In the genomic region with DNA sequence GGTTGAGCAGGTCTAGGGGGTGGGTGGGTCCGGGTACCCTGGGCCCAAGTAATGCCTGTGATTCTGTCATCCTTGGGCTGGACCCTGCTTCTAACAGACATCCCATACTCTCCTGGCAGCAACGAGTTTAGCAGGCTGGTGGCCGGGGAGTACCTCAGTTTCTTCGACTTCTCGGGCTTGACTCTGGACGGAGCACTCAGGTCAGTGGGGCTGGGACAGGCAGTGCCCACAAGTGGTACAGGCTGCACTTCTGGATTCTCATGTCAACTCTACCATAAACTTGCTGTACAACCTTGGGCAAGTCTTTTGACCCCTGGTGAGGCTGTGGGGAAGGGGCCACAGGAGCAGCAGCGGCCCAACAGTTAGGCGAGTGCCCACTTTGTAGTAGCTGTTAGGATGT, we compare ENCODE assay signal across 25 cellular contexts. TPM values are rescaled to one million over a fixed set of nuclear protein-coding genes. Genes with fewer than 3 reads are reported as not detected.
"Had no signal": no experiment of that assay in that cellular context is flagged by ENCODE, and none has a peak within 500 bp of the region (broad histone marks: within the 10 kb centered on the region; RNA-seq: fewer than 3 reads in every experiment).

No MANE protein-coding gene starts in this region.

- H3K27ac Mint-ChIP-seq: activated CD4-positive, alpha-beta memory T cell treated with anti-CD3 and anti-CD28 coated beads, Interleukin-2, amount 10 ng/mL, durations not matched to agents 7 days and 5 days; activated CD4-positive, alpha-beta T cell treated with anti-CD3 and anti-CD28 coated beads for 36 hours; activated naive CD8-positive, alpha-beta T cell treated with anti-CD3 and anti-CD28 coated beads, Interleukin-2, amount 50 U/mL, for 24 hours; brain had no signal

- H3K36me3 ChIP-seq: Peyer's patch had no signal

- H3K4me1 ChIP-seq: Peyer's patch had no signal

- ATAC-seq: activated CD4-positive, alpha-beta T cell treated with anti-CD3 and anti-CD28 coated beads for 36 hours; activated naive CD8-positive, alpha-beta T cell treated with anti-CD3 and anti-CD28 coated beads, Interleukin-2, amount 50 U/mL, for 24 hours had no signal

- H3K4me3 Mint-ChIP-seq: activated CD4-positive, alpha-beta memory T cell treated with anti-CD3 and anti-CD28 coated beads, Interleukin-2, amount 10 ng/mL, durations not matched to agents 7 days and 5 days; activated CD4-positive, alpha-beta T cell treated with anti-CD3 and anti-CD28 coated beads for 36 hours; activated naive CD8-positive, alpha-beta T cell treated with anti-CD3 and anti-CD28 coated beads, Interleukin-2, amount 50 U/mL, for 24 hours; brain had no signal

- H3K27ac ChIP-seq: KMS-11, Peyer's patch, RWPE1, SK-N-MC, VCaP had no signal

- H3K9me3 ChIP-seq: Peyer's patch had no signal

- H3K27me3 ChIP-seq: Peyer's patch had no signal

- H3K4me1 Mint-ChIP-seq: activated CD4-positive, alpha-beta memory T cell treated with anti-CD3 and anti-CD28 coated beads, Interleukin-2, amount 10 ng/mL, durations not matched to agents 7 days and 5 days; activated CD4-positive, alpha-beta T cell treated with anti-CD3 and anti-CD28 coated beads for 36 hours; activated naive CD8-positive, alpha-beta T cell treated with anti-CD3 and anti-CD28 coated beads, Interleukin-2, amount 50 U/mL, for 24 hours; brain had no signal

- H3K27me3 Mint-ChIP-seq: brain had no signal

- H3K4me3 ChIP-seq: Peyer's patch, SK-N-MC had no signal

- DNase-seq: activated CD4-positive, alpha-beta memory T cell treated with anti-CD3 and anti-CD28 coated beads, Interleukin-2, amount 10 ng/mL, durations not matched to agents 7 days and 5 days; activated CD4-positive, alpha-beta T cell treated with anti-CD3 and anti-CD28 coated beads for 36 hours; activated CD4-positive, alpha-beta T cell treated with anti-CD3 and anti-CD28 coated beads, Interleukin-2, amount 50 U/mL, for 1 hour; activated CD8-positive, alpha-beta memory T cell treated with anti-CD3 and anti-CD28 coated beads, Interleukin-2, amount 50 U/mL, for 48 hours; activated naive CD4-positive, alpha-beta T cell treated with anti-CD3 and anti-CD28 coated beads, Interleukin-2, amount 50 U/mL, for 16 hours; activated naive CD8-positive, alpha-beta T cell treated with anti-CD3 and anti-CD28 coated beads, Interleukin-2, amount 50 U/mL, for 24 hours; activated T-cell treated with anti-CD3 and anti-CD28 coated beads, Interleukin-2, amount 50 U/mL, for 1 hour; amniotic stem cell; NCI-H1092; NCI-H1417; NCI-H1694 treated with DMSO at 0.1 percent for 48 hours; NCI-H2029 treated with DMSO at 0.1 percent for 48 hours; NCI-H510A treated with DMSO at 0.1 percent for 48 hours; NCI-H69; NK-92 treated with Interleukin-12 subunit alpha and Interleukin-12 subunit beta, amount 100 ng/mL, for 24 hours; T-helper 1 cell had no signal

- H3K9ac ChIP-seq: KMS-11 had no signal

RNA-seq across cellular contexts. Expression of gene PSD2, which starts 21.8 kb away (rescaled TPM):
- total RNA-seq: activated CD4-positive, alpha-beta memory T cell treated with anti-CD3 and anti-CD28 coated beads, Interleukin-2, amount 10 ng/mL, durations not matched to agents 7 days and 5 days; activated CD4-positive, alpha-beta T cell treated with anti-CD3 and anti-CD28 coated beads for 36 hours; activated CD8-positive, alpha-beta memory T cell treated with anti-CD3 and anti-CD28 coated beads for 36 hours; MCF 10A; Peyer's patch; T-helper 2 cell treated with Interferon-gamma antibody and Interleukin-4, amounts not matched to agents 100 ng/mL and 5 ng/mL, for 36 hours had no signal
